In the genomic region with DNA sequence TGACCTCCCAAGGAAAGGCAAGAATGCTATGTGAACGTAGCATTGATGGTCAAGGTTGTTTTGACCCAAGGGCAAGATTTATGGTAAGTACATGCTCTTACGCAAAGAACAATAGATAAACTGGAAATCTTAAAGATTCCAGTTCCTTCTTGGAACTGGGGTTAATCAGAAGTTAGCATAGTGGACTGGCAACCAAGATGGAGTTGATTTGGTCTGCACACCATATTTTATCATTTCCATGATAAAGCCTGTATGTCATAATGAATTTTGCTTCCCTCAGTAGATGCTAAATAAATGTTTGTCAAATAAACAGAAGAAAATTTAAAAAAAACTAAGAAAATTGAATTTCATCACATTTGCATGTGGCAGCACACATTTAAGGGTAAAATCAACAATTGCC, we compare ENCODE assay signal across 28 cellular contexts.
DNase-seq lines count a peak whose midpoint lies in the region; ATAC-seq, FAIRE-seq and TF ChIP-seq lines count a peak whose summit lies in the region.
"Had no signal": no experiment of that assay in that cellular context is flagged by ENCODE, and none has a peak within 500 bp of the region (broad histone marks: within the 10 kb centered on the region; RNA-seq: fewer than 3 reads in every experiment).

No MANE protein-coding gene starts in this region.

- TF ChIP-seq POLR2A in K562 (conservative IDR thresholded peaks at IDR 0.05), result no peak

- no peak for TF ChIP-seq EP300 in K562 (IDR thresholded peaks at IDR 0.05; ENCODE audit: low read length)

- in situ Hi-C loops in K562 (cut with MboI), result no loop called here

- H3K27me3 ChIP-seq in K562 (ENCODE audit: control insufficient read depth in 2 of 2, insufficient read depth in 2 of 2, low read length in 2 of 2), result no peaks in the 10 kb centered on the region
- H3K27me3 ChIP-seq: BE2C; BLaER1; BLaER1 treated with 17β-estradiol and CSF1 and Interleukin-3, amounts not matched to agents 10 nM and 100 nM had no signal

- H3K79me2 ChIP-seq in K562 (ENCODE audit: control insufficient read depth, insufficient read depth, low read length), result no peaks in the 10 kb centered on the region

- H3K36me3 ChIP-seq in K562 (ENCODE audit: control insufficient read depth, insufficient read depth, low read length), result no peaks in the 10 kb centered on the region
- H3K36me3 ChIP-seq: BE2C; BLaER1; BLaER1 treated with 17β-estradiol and CSF1 and Interleukin-3, amounts not matched to agents 10 nM and 100 nM had no signal

- no peaks in the 10 kb centered on the region for H3K9me1 ChIP-seq in K562 (ENCODE audit: control insufficient read depth, insufficient read depth, low read length)

- POLR2A ChIA-PET in K562 (lab: Yijun Ruan, JAX), result interaction anchor here (0.6 kb wide), 1 partner anchor 144 kb away, joined by 3 read pairs; no protein-coding TSS in a partner anchor

- no peak overlapping the region for H3K4me2 ChIP-seq in K562 (ENCODE audit: insufficient read depth, low read length)
- H3K4me2 ChIP-seq: A549, BLaER1 had no signal

- peak; percentile 29 for FAIRE-seq in K562 (lab: Jason Lieb, UNC)
- FAIRE-seq: A204.1, A549, D721Med had no signal

- ATAC-seq in K562, result no peak
- ATAC-seq: A549; CD8-positive, alpha-beta T cell had no signal

- no peaks in the 10 kb centered on the region; the same call in 1 of the 2 replicates for H3K9me3 ChIP-seq in K562 (replicated peaks; ENCODE audit: control insufficient read depth, insufficient read depth, low read depth, low read length)
- H3K9me3 ChIP-seq: A549; BE2C; BLaER1; BLaER1 treated with 17β-estradiol and CSF1 and Interleukin-3, amounts not matched to agents 10 nM and 100 nM; Caco-2 had no signal

- DNase-seq in K562 (ENCODE audit: extremely low read depth in 1 of 4, low spot score in 3 of 4) (no peak), COR-L47 (lab: John Stamatoyannopoulos, UW) (no peak)
- DNase-seq: 8988T; ACHN; AML-193; BE2C; C1 segment of cervical spinal cord; Caco-2; Calu3; CD4-positive, alpha-beta memory T cell; CD4-positive, alpha-beta T cell; CD4-positive, CD25-positive, alpha-beta regulatory T cell; CD8-positive, alpha-beta memory T cell; CD8-positive, alpha-beta T cell; DMS 273 treated with DMSO at 0.1 percent for 48 hours; DMS153; DMS53; DMS79; DMS79 treated with DMSO at 0.1 percent for 48 hours; DND-41; EL had no signal

- BruUV-seq in K562 (replicated peaks; lab: Mats Ljungman, UMichigan), result no TSS peak

- H2AFZ ChIP-seq in K562 (ENCODE audit: low read depth, low read length), result 0 out of 2 replicates have a peak overlapping the region, but pooled peaks have one; percentile 1

- intact Hi-C loops in K562 (cut with micrococcal nuclease), result loop anchor here (5.0 kb wide), 1 partner anchor 298 kb away; no protein-coding TSS in a partner anchor

- no peak for TF ChIP-seq CTCF in K562 (IDR thresholded peaks at IDR 0.05 in 2 of 3, conservative IDR thresholded peaks at IDR 0.05 in 1 of 3; ENCODE audit: insufficient read depth in 2 of 3, low read depth in 1 of 3, low read length in 3 of 3)

- no peak overlapping the region for H3K4me3 ChIP-seq in K562
- H3K4me3 ChIP-seq: A549; BLaER1; BLaER1 treated with 17β-estradiol and CSF1 and Interleukin-3, amounts not matched to agents 10 nM and 100 nM had no signal

- no peak overlapping the region for H3K9ac ChIP-seq in K562 (ENCODE audit: insufficient read depth in 1 of 2, low read depth in 2 of 2, low read length in 2 of 2)
- H3K9ac ChIP-seq: BLaER1; BLaER1 treated with 17β-estradiol and CSF1 and Interleukin-3, amounts not matched to agents 10 nM and 100 nM had no signal

- no peak for TF ChIP-seq RAD21 in K562 (CRISPR knock-in tag; conservative IDR thresholded peaks at IDR 0.05 in 1 of 2, IDR thresholded peaks at IDR 0.05 in 1 of 2)

- H3K27ac ChIP-seq in K562 (ENCODE audit: extremely low read depth, low read depth, low read length), result no peak overlapping the region
- H3K27ac ChIP-seq: 22Rv1; A549; BLaER1; BLaER1 treated with 17β-estradiol and CSF1 and Interleukin-3, amounts not matched to agents 10 nM and 100 nM; C4-2B had no signal

- CTCF ChIA-PET in K562 (lab: Yijun Ruan, JAX; ENCODE audit: low intra/inter-chr PET ratio), result no interaction called here

- peaks cover 4 to 35% of the 10 kb centered on the region in 2 experiments; a peak in 4 of 5 replicates for H3K4me1 ChIP-seq in K562 (replicated peaks in 1 of 2; ENCODE audit: control insufficient read depth in 2 of 2, insufficient read depth in 2 of 2, low read length in 2 of 2)
- H3K4me1 ChIP-seq: A549, BE2C, BLaER1 had no signal

- 13% methylated on average over 2 of the region's 2 CpGs for WGBS in K562 (ENCODE audit: insufficient coverage, low coverage, missing lambda C conversion rate)

- H4K20me1 ChIP-seq in K562 (replicated peaks; ENCODE audit: control insufficient read depth, insufficient read depth, low read length), result no peaks in the 10 kb centered on the region
- H4K20me1 ChIP-seq: BLaER1; BLaER1 treated with 17β-estradiol and CSF1 and Interleukin-3, amounts not matched to agents 10 nM and 100 nM had no signal

TF ChIP-seq in K562, 482 proteins besides CTCF, POLR2A, EP300 and RAD21 (continues in another document):
- TF ChIP-seq CBFA2T3 (IDR thresholded peaks at IDR 0.05) (peak; percentile 17; the same call in 1 of the 2 replicates), TCF3 (CRISPR knock-in tag; IDR thresholded peaks at IDR 0.05) (0 out of 2 replicates have a peak, but pooled peaks have one; percentile 14), KLF6 (CRISPR knock-in tag; IDR thresholded peaks at IDR 0.05; ENCODE audit: borderline replicate concordance) (peak; percentile 85; the same call in 1 of the 2 replicates), ZNF311 (CRISPR knock-in tag; IDR thresholded peaks at IDR 0.05) (peak; percentile 93), RCOR1 (IDR thresholded peaks at IDR 0.05; ENCODE audit: borderline replicate concordance in 1 of 2, low read depth in 2 of 2, low read length in 2 of 2) (0 out of 4 replicates have a peak, but pooled peaks of 1 of the 2 experiments have one; percentile 19), ZNF239 (CRISPR knock-in tag; IDR thresholded peaks at IDR 0.05) (peak; percentile 59), RBM39 (optimal IDR thresholded peaks at IDR 0.05; ENCODE audit: low read depth, low read length) (no peak), SOX6 (IDR thresholded peaks at IDR 0.05) (0 out of 2 replicates have a peak, but pooled peaks have one; percentile 24), CXXC5 (CRISPR knock-in tag; IDR thresholded peaks at IDR 0.05) (peak; percentile 56), ARID1B (IDR thresholded peaks at IDR 0.05) (peak; percentile 46; the same call in 1 of the 2 replicates), DMBX1 (CRISPR knock-in tag; IDR thresholded peaks at IDR 0.05; ENCODE audit: borderline replicate concordance) (peak; percentile 94), ZNF316 (IDR thresholded peaks at IDR 0.05) (no peak), PTRF (tag; IDR thresholded peaks at IDR 0.05) (peak; percentile 60; the same call in 1 of the 2 replicates), SETDB1 (IDR thresholded peaks at IDR 0.05; ENCODE audit: low read length) (no peak)
- TF ChIP-seq, protein P1, sequence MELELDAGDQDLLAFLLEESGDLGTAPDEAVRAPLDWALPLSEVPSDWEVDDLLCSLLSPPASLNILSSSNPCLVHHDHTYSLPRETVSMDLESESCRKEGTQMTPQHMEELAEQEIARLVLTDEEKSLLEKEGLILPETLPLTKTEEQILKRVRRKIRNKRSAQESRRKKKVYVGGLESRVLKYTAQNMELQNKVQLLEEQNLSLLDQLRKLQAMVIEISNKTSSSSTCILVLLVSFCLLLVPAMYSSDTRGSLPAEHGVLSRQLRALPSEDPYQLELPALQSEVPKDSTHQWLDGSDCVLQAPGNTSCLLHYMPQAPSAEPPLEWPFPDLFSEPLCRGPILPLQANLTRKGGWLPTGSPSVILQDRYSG (tag; conservative IDR thresholded peaks at IDR 0.05; ENCODE audit: low read depth), result no peak
- TF ChIP-seq, protein P2, sequence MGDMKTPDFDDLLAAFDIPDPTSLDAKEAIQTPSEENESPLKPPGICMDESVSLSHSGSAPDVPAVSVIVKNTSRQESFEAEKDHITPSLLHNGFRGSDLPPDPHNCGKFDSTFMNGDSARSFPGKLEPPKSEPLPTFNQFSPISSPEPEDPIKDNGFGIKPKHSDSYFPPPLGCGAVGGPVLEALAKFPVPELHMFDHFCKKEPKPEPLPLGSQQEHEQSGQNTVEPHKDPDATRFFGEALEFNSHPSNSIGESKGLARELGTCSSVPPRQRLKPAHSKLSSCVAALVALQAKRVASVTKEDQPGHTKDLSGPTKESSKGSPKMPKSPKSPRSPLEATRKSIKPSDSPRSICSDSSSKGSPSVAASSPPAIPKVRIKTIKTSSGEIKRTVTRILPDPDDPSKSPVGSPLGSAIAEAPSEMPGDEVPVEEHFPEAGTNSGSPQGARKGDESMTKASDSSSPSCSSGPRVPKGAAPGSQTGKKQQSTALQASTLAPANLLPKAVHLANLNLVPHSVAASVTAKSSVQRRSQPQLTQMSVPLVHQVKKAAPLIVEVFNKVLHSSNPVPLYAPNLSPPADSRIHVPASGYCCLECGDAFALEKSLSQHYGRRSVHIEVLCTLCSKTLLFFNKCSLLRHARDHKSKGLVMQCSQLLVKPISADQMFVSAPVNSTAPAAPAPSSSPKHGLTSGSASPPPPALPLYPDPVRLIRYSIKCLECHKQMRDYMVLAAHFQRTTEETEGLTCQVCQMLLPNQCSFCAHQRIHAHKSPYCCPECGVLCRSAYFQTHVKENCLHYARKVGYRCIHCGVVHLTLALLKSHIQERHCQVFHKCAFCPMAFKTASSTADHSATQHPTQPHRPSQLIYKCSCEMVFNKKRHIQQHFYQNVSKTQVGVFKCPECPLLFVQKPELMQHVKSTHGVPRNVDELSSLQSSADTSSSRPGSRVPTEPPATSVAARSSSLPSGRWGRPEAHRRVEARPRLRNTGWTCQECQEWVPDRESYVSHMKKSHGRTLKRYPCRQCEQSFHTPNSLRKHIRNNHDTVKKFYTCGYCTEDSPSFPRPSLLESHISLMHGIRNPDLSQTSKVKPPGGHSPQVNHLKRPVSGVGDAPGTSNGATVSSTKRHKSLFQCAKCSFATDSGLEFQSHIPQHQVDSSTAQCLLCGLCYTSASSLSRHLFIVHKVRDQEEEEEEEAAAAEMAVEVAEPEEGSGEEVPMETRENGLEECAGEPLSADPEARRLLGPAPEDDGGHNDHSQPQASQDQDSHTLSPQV (IDR thresholded peaks at IDR 0.05), result peak; percentile 76
- TF ChIP-seq, protein P3, sequence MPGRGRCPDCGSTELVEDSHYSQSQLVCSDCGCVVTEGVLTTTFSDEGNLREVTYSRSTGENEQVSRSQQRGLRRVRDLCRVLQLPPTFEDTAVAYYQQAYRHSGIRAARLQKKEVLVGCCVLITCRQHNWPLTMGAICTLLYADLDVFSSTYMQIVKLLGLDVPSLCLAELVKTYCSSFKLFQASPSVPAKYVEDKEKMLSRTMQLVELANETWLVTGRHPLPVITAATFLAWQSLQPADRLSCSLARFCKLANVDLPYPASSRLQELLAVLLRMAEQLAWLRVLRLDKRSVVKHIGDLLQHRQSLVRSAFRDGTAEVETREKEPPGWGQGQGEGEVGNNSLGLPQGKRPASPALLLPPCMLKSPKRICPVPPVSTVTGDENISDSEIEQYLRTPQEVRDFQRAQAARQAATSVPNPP (IDR thresholded peaks at IDR 0.05; ENCODE audit: borderline replicate concordance, insufficient read depth, insufficient read length), result no peak
